8 cellular contexts compared by ENCODE assay signal in the genomic region with DNA sequence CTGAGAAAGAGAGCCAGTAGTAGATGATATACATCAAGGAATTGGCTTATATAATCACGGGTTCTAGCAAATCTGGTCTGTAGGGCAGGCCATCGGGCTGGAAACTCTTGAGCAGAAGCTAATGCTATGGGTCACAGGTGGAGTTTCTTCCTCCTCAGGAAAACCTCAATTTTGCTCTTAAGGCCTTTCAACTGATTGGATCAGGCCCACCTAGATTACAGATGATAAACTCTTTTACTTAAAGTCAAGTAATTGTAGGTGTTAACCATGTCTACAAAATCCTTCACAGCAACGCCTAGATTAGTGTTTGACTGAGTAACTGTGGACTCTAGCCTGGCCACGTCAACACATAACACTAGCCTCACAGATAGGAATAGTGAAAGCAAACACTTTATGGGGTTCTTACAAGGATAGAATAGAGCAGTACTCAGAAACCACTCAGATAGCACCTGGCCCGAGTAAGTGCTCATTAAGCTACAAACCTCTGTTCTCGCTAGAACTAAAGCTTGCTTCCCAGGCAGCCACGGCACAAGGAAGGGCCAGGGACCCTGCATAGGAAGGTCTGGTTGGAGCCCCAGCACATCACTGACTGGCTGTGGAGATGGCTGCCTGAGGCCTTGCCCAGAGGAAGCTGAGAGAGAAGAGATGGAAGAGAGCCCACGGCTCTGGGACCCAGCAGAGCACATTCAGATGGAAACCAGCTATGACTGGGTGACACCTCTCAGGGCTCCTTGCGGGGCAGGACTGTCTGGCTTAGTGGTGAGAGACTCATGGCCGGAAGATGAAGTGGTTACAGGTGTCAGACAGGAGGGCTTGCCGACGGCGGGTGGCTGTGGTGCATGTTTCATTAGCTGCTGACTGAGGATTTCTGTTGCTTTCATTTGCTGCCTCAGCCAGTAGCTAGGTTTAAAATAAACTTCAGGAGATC.
A peak's percentile ranks its signal among the peaks of the same experiment; 100 is the strongest.
DNase-seq lines count a peak whose midpoint lies in the region; ATAC-seq and TF ChIP-seq lines count a peak whose summit lies in the region.

No MANE protein-coding gene starts in this region.

- H3K4me2 ChIP-seq in OCI-LY7 (ENCODE audit: low read length), result peak overlapping the region; percentile 23

- in situ Hi-C loops in GM13977 (cut with MboI; ENCODE audit: low pct_unique_long_range_greater_than_20kb, low sequenced_read_pairs, unreplicated experiment), result no loop called here

- H3K4me3 Mint-ChIP-seq in activated naive CD4-positive, alpha-beta T cell treated with anti-CD3 and anti-CD28 coated beads, Interleukin-2, amount 10 ng/mL, durations not matched to agents 7 days and 5 days, result no peak overlapping the region
- H3K4me3 Mint-ChIP-seq in mesothelial cell of epicardium, result no peak overlapping the region

- no peaks in the 10 kb centered on the region for H3K79me2 ChIP-seq in OCI-LY7 (ENCODE audit: insufficient read depth, low read depth, low read length)

- intact Hi-C loops in OCI-LY7 (cut with micrococcal nuclease; ENCODE audit: unreplicated experiment), result no loop called here

- H3K9me2 ChIP-seq in OCI-LY7 (ENCODE audit: insufficient read depth, low read length), result no peaks in the 10 kb centered on the region

- no peak for TF ChIP-seq CTCF in GM13977 (IDR thresholded peaks at IDR 0.05; ENCODE audit: extremely low read depth, insufficient read depth, missing control alignments)
- TF ChIP-seq CTCF in OCI-LY7 (conservative IDR thresholded peaks at IDR 0.05; ENCODE audit: low read length), result no peak
- TF ChIP-seq CTCF in mesothelial cell of epicardium (IDR thresholded peaks at IDR 0.05; ENCODE audit: unreplicated experiment), result no peak

- no peaks in the 10 kb centered on the region for H3K9me3 Mint-ChIP-seq in activated naive CD4-positive, alpha-beta T cell treated with anti-CD3 and anti-CD28 coated beads, Interleukin-2, amount 10 ng/mL, durations not matched to agents 7 days and 5 days
- peaks cover 5% of the 10 kb centered on the region for H3K9me3 Mint-ChIP-seq in mesothelial cell of epicardium

- CTCF ChIA-PET in OCI-LY7 (lab: Charles Lee; ENCODE audit: unreplicated experiment), result no interaction called here
- CTCF ChIA-PET in activated naive CD4-positive, alpha-beta T cell treated with anti-CD3 and anti-CD28 coated beads, Interleukin-2, amount 10 ng/mL, durations not matched to agents 7 days and 5 days (lab: Charles Lee), result interaction anchor here (1.0 to 2.0 kb wide), 5 partner anchors 31 to 235 kb away, joined by 3 to 5 read pairs (median 4); no protein-coding TSS in a partner anchor

- no peak overlapping the region for H3K27ac Mint-ChIP-seq in activated naive CD4-positive, alpha-beta T cell treated with anti-CD3 and anti-CD28 coated beads, Interleukin-2, amount 10 ng/mL, durations not matched to agents 7 days and 5 days
- no peak overlapping the region for H3K27ac Mint-ChIP-seq in mesothelial cell of epicardium

- peaks cover 4% of the 10 kb centered on the region for H3K27me3 Mint-ChIP-seq in activated naive CD4-positive, alpha-beta T cell treated with anti-CD3 and anti-CD28 coated beads, Interleukin-2, amount 10 ng/mL, durations not matched to agents 7 days and 5 days
- no peaks in the 10 kb centered on the region for H3K27me3 Mint-ChIP-seq in mesothelial cell of epicardium (ENCODE audit: low read depth)

- peak; percentile 85 for DNase-seq in GM13977 (ENCODE audit: low spot score)
- peak; percentile 41 for DNase-seq in OCI-LY7 (ENCODE audit: low spot score)
- peak; percentile 79 for DNase-seq in activated naive CD4-positive, alpha-beta T cell treated with anti-CD3 and anti-CD28 coated beads, Interleukin-2, amount 10 ng/mL, durations not matched to agents 7 days and 5 days
- DNase-seq in stimulated activated CD8-positive, alpha-beta memory T cell treated with anti-CD3 and anti-CD28 coated beads, Interleukin-15, amount 100 ng/mL, for 48 hours (ENCODE audit: low read depth in 2 of 2), result peak; percentile 74 to 76
- DNase-seq in NCI-H748 (lab: John Stamatoyannopoulos, UW; ENCODE audit: unreplicated experiment), result no peak
- no peak for DNase-seq in NCI-H2196 (lab: John Stamatoyannopoulos, UW; ENCODE audit: unreplicated experiment)
- DNase-seq in mesothelial cell of epicardium (ENCODE audit: low spot score in 2 of 2, unreplicated experiment in 2 of 2), result no peak

- H3K4me1 Mint-ChIP-seq in activated naive CD4-positive, alpha-beta T cell treated with anti-CD3 and anti-CD28 coated beads, Interleukin-2, amount 10 ng/mL, durations not matched to agents 7 days and 5 days, result peaks cover 14% of the 10 kb centered on the region
- peaks cover 28% of the 10 kb centered on the region for H3K4me1 Mint-ChIP-seq in mesothelial cell of epicardium

- no peaks in the 10 kb centered on the region for H3K9me3 ChIP-seq in OCI-LY7 (ENCODE audit: low read length)

- H3K4me1 ChIP-seq in OCI-LY7 (ENCODE audit: insufficient read depth, low read length, poor library complexity, severe bottlenecking), result peaks cover 13% of the 10 kb centered on the region

- H2AFZ ChIP-seq in OCI-LY7 (ENCODE audit: low read length), result peak overlapping the region; percentile 59; the same call in 1 of the 2 replicates

- POLR2A ChIA-PET in OCI-LY7 (lab: Charles Lee), result interaction anchor here (0.6 kb wide), 1 partner anchor 248 kb away, joined by 5 read pairs; no protein-coding TSS in a partner anchor

- ATAC-seq in HG02642 (IDR thresholded peaks at IDR 0.05; ENCODE audit: poor library complexity, unreplicated experiment), result peak; percentile 94

- H4K20me1 ChIP-seq in OCI-LY7 (ENCODE audit: insufficient read depth, low read length), result no peaks in the 10 kb centered on the region

- H3K36me3 ChIP-seq in OCI-LY7 (ENCODE audit: insufficient read depth, low read length), result no peaks in the 10 kb centered on the region

- H3K27ac ChIP-seq in OCI-LY7 (ENCODE audit: low read depth, low read length, poor library complexity, severe bottlenecking), result no peak overlapping the region

- H3K36me3 Mint-ChIP-seq in activated naive CD4-positive, alpha-beta T cell treated with anti-CD3 and anti-CD28 coated beads, Interleukin-2, amount 10 ng/mL, durations not matched to agents 7 days and 5 days, result no peaks in the 10 kb centered on the region
- peaks cover 2% of the 10 kb centered on the region for H3K36me3 Mint-ChIP-seq in mesothelial cell of epicardium

- H3K4me3 ChIP-seq in OCI-LY7 (ENCODE audit: low read depth, low read length, poor library complexity, severe bottlenecking), result no peak overlapping the region

- BruUV-seq in OCI-LY7 (replicated peaks; lab: Mats Ljungman, UMichigan), result no TSS peak

Comparison
In these comparisons a context has a peak if more than half of its experiments do, and no peak if none do; other contexts are left out.
1. DNase-seq: peak in GM13977 (single experiment), OCI-LY7 (single experiment), activated naive CD4-positive, alpha-beta T cell treated with anti-CD3 and anti-CD28 coated beads, Interleukin-2, amount 10 ng/mL, durations not matched to agents 7 days and 5 days (single experiment) and stimulated activated CD8-positive, alpha-beta memory T cell treated with anti-CD3 and anti-CD28 coated beads, Interleukin-15, amount 100 ng/mL, for 48 hours (2 of 2); none in NCI-H748 (single experiment), NCI-H2196 (single experiment) and mesothelial cell of epicardium (0 of 2).